8 cellular contexts compared by ENCODE assay signal in the genomic region with DNA sequence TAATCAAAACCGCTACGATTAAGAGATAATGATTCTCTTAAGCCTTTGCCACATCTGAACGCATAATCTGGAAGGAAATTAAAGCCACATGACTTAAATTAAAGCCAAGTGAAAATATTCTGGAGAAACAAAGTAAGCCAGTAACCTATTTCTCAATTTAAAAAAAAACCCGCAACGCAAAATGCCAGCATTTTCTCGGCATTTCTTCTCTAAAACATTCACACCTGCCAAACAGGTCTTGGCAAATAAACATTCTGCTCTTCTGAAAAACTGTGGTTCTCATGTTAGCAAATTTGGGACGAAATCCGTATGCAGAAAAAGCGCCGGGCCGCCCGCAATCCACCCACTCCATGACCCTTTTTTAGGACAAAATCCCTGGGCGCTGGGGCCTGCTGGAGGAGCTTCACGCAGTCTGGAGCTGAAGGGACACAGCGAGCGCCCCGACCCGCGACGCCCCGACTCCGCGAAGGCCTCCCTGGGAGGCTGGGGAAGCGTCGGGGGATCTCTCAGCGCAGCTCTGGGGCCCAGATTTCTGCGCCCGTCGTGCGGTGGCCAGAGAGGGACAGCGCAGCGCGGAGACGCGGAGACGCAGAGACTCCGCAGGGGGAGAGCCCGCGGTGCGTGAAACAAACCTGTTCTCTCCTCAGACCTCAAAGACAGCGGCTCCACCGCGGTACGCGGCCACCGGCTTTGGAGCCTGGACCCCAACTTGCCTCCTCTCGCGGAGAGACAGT. TPM values are rescaled to one million over a fixed set of nuclear protein-coding genes. Genes with fewer than 3 reads are reported as not detected.
A peak's percentile ranks its signal among the peaks of the same experiment; 100 is the strongest.
DNase-seq lines count a peak whose midpoint lies in the region; ATAC-seq and TF ChIP-seq lines count a peak whose summit lies in the region.

No MANE protein-coding gene starts in this region.

- H3K4me1 Mint-ChIP-seq in MCF 10A (ENCODE audit: insufficient read depth, unreplicated experiment), result peaks cover 26% of the 10 kb centered on the region

- H3K4me3 ChIP-seq in DOHH2 (ENCODE audit: low read length), result peak overlapping the region; percentile 84
- peak overlapping the region; percentile 100 for H3K4me3 ChIP-seq in lower leg skin (ENCODE audit: low read depth, poor library complexity, severe bottlenecking)
- peak overlapping the region; percentile 85 for H3K4me3 ChIP-seq in thymus (ENCODE audit: low read length)

- no peaks in the 10 kb centered on the region for H3K27me3 Mint-ChIP-seq in MCF 10A (ENCODE audit: insufficient read depth, unreplicated experiment)

- H3K27me3 ChIP-seq in DOHH2 (ENCODE audit: control insufficient read depth, low read length) (no peaks in the 10 kb centered on the region), thymus (ENCODE audit: control insufficient read depth, insufficient read depth) (peaks cover 20% of the 10 kb centered on the region)

- WGBS in lower leg skin, 2 donors, result 1 to 2% methylated on average over 28 to 47 of the region's 48 CpGs
- WGBS in thymus, result 1% methylated on average over 48 of the region's 48 CpGs

- H3K79me2 ChIP-seq in DOHH2 (ENCODE audit: control insufficient read depth, low read length), result peaks cover 50% of the 10 kb centered on the region

- no peak for TF ChIP-seq POLR2A in lower leg skin (IDR thresholded peaks at IDR 0.05)

- ATAC-seq in GM21447 (IDR thresholded peaks at IDR 0.05; ENCODE audit: unreplicated experiment) (peak; percentile 37), HG03575 (IDR thresholded peaks at IDR 0.05; ENCODE audit: extremely low read depth, insufficient number of reproducible peaks, low FRiP score, unreplicated experiment) (peak; percentile 24)

- H3K9me3 ChIP-seq in DOHH2 (ENCODE audit: control insufficient read depth, insufficient read depth, low read length), result no peaks in the 10 kb centered on the region
- no peaks in the 10 kb centered on the region for H3K9me3 ChIP-seq in thymus (ENCODE audit: control insufficient read depth)

- H3K4me1 ChIP-seq in DOHH2 (ENCODE audit: control insufficient read depth, low read length) (peaks cover 41% of the 10 kb centered on the region), thymus (ENCODE audit: control insufficient read depth, insufficient read depth, low read length) (peaks cover 4% of the 10 kb centered on the region)

- CTCF ChIA-PET in MCF 10A (lab: Yijun Ruan, JAX), result interaction anchor here (0.6 to 1.5 kb wide), 9 partner anchors 10 to 678 kb away, joined by 3 to 6 read pairs (median 4); no protein-coding TSS in a partner anchor

- BruUV-seq in MCF 10A (replicated peaks; lab: Mats Ljungman, UMichigan), result TSS peak; percentile 57

- peaks cover 49% of the 10 kb centered on the region for H3K36me3 Mint-ChIP-seq in MCF 10A (ENCODE audit: insufficient read depth, unreplicated experiment)

- H3F3A ChIP-seq in DOHH2 (ENCODE audit: control insufficient read depth, insufficient read depth), result peaks cover 33% of the 10 kb centered on the region

- peak; percentile 4 for TF ChIP-seq CTCF in DOHH2 (IDR thresholded peaks at IDR 0.05; ENCODE audit: low read depth, low read length, poor library complexity, severe bottlenecking)
- TF ChIP-seq CTCF in MCF 10A (IDR thresholded peaks at IDR 0.05; ENCODE audit: unreplicated experiment), result no peak
- TF ChIP-seq CTCF in lower leg skin (IDR thresholded peaks at IDR 0.05), result no peak

- no peaks in the 10 kb centered on the region for H3K9me2 ChIP-seq in DOHH2 (replicated peaks; ENCODE audit: control insufficient read depth, low read length)

- peaks cover 14% of the 10 kb centered on the region for H4K20me1 ChIP-seq in DOHH2 (ENCODE audit: control insufficient read depth, insufficient read depth, low read depth, low read length)

- DNase-seq in MCF 10A (ENCODE audit: unreplicated experiment) (no peak), lower leg skin (ENCODE audit: low spot score in 2 of 2) (peak in 1 of 2 donors; percentile 37), NCI-H2107 treated with DMSO at 0.1 percent for 48 hours (lab: John Stamatoyannopoulos, UW; ENCODE audit: unreplicated experiment) (no peak), NCI-H510A (lab: John Stamatoyannopoulos, UW) (no peak)

- no peaks in the 10 kb centered on the region for H3K9me3 Mint-ChIP-seq in MCF 10A (ENCODE audit: unreplicated experiment)

- peak overlapping the region; percentile 76 for H3K27ac Mint-ChIP-seq in MCF 10A (ENCODE audit: low read depth, unreplicated experiment)

- intact Hi-C loops in MCF 10A (cut with micrococcal nuclease) (loop anchor here (5.0 kb wide), 1 partner anchor 76 kb away; no protein-coding TSS in a partner anchor), lower leg skin (cut with DNase I; ENCODE audit: low total_unique reads) (no loop called here)

- peak overlapping the region; percentile 92 for H3K4me3 Mint-ChIP-seq in MCF 10A (ENCODE audit: unreplicated experiment)

- peaks cover 43% of the 10 kb centered on the region for H3K36me3 ChIP-seq in DOHH2 (ENCODE audit: control insufficient read depth, low read length)
- H3K36me3 ChIP-seq in thymus (ENCODE audit: control insufficient read depth, insufficient read depth), result peaks cover 19% of the 10 kb centered on the region

- POLR2A ChIA-PET in MCF 10A (lab: Yijun Ruan, JAX), result interaction anchor here (0.6 to 13.1 kb wide), 63 partner anchors 8 to 1753 kb away, joined by 3 to 234 read pairs (median 4); a partner anchor contains a TSS

- H3K4me2 ChIP-seq in DOHH2 (ENCODE audit: low read length), result peak overlapping the region; percentile 69

- H3K27ac ChIP-seq in DOHH2 (ENCODE audit: low read depth, low read length), result no peak overlapping the region
- H3K27ac ChIP-seq in thymus (ENCODE audit: low read depth), result peak overlapping the region; percentile 64

RNA-seq across cellular contexts. Expression of a gene that starts 0.5 kb away (rescaled TPM):
- total RNA-seq in MCF 10A (2022), result 6.8 and 9.7 TPM in 2 replicates
- 10 to 100 TPM in 2 of 4 donors, 1 to 10 TPM in 2; 6.6 to 10.5 (median 9.0) TPM for total RNA-seq in lower leg skin
- polyA plus RNA-seq in thymus, result 9.7 TPM

RNA-seq across cellular contexts. Expression of a gene that starts 0.6 kb away (rescaled TPM):
- total RNA-seq in MCF 10A (2022), result 2,310 and 2,617 TPM in 2 replicates
- total RNA-seq in lower leg skin, result 1,000 to 10,000 TPM; 2,087 to 2,833 (median 2,394) TPM
- polyA plus RNA-seq in thymus, result 4,223 TPM

RNA-seq across cellular contexts. Expression of a gene that starts 28.8 kb away (rescaled TPM):
- 19.4 and 21.9 TPM in 2 replicates for total RNA-seq in MCF 10A (2022)
- 10 to 100 TPM; 35.4 to 52.1 (median 42.1) TPM for total RNA-seq in lower leg skin
- 8.2 TPM for polyA plus RNA-seq in thymus
